In genomic region chr9:35070823-35071813, GRCh38 we compare ENCODE assay signal across 2 cellular contexts.
TF ChIP-seq lines count a peak whose summit lies in the region.

No MANE protein-coding gene starts in this region.

TF ChIP-seq in HEK293, 187 proteins besides CTCF, POLR2A, EP300 and RAD21:
- TF ChIP-seq PATZ1 (tag by site-specific recombination; IDR thresholded peaks at IDR 0.05) = no peak
- no peak for TF ChIP-seq ZFP37 (tag by site-specific recombination; IDR thresholded peaks at IDR 0.05)
- peak; percentile 54 for TF ChIP-seq ZNF335 (tag by site-specific recombination; conservative IDR thresholded peaks at IDR 0.05)

TF ChIP-seq in K562, 482 proteins besides CTCF, POLR2A, EP300 and RAD21:
- peak; percentile 72 for TF ChIP-seq CHD1 (IDR thresholded peaks at IDR 0.05; ENCODE audit: low read length)
- TF ChIP-seq CCAR2 (IDR thresholded peaks at IDR 0.05; ENCODE audit: low read depth, low read length) = no peak
- TF ChIP-seq ZNF586 (CRISPR knock-in tag; conservative IDR thresholded peaks at IDR 0.05) = no peak
- no peak for TF ChIP-seq ZNF561 (CRISPR knock-in tag; conservative IDR thresholded peaks at IDR 0.05)
- TF ChIP-seq GTF2E2 (tag; IDR thresholded peaks at IDR 0.05) = peak; percentile 15; the same call in 1 of the 2 replicates
